ENCODE assay signal across 16 cellular contexts in the genomic region with DNA sequence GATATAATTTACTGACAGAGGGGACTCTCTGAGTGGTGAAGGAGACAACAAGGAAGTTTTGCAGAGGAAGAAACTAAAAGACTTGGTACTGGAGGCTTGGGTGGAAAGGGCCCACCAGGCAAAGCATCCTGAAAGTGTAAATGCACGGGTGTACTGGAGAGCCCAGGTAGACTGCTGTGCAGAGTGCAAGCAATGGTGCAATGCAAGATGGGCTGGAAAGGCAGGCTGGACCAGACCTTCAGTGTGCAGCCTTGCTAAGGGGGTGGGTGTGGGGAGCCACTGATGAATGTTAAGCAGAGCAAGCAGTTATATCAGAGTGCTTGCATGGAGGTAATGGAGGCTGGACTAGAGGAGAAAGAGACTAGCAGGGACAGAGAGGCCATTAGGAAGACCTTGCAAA. TPM values are rescaled to one million over a fixed set of nuclear protein-coding genes. Genes with fewer than 3 reads are reported as not detected.
DNase-seq lines count a peak whose midpoint lies in the region; ATAC-seq and TF ChIP-seq lines count a peak whose summit lies in the region.
"Had no signal": no experiment of that assay in that cellular context is flagged by ENCODE, and none has a peak within 500 bp of the region (broad histone marks: within the 10 kb centered on the region; RNA-seq: fewer than 3 reads in every experiment).

No MANE protein-coding gene starts in this region.

- DNase-seq in activated T-cell treated with anti-CD3 and anti-CD28 coated beads, Interleukin-2, amount 50 U/mL, for 72 hours: no peak
- DNase-seq in activated T-cell treated with anti-CD3 and anti-CD28 coated beads, Interleukin-2, amount 50 U/mL, for 24 hours: no peak
- no peak for DNase-seq in CD4-positive, CD25-positive, alpha-beta regulatory T cell
- DNase-seq in coronary artery (ENCODE audit: low spot score): peak; percentile 54
- DNase-seq in type B pancreatic cell (ENCODE audit: extremely low spot score, unreplicated experiment): no peak
- DNase-seq: CD8-positive, alpha-beta memory T cell; COR-L47; DMS 273 treated with DMSO at 0.1 percent for 48 hours; DMS53; DND-41; EL; H9 had no signal

- H3K27me3 Mint-ChIP-seq in activated T-cell treated with anti-CD3 and anti-CD28 coated beads, Interleukin-2, amount 50 U/mL, for 72 hours (ENCODE audit: low read depth): peaks cover 8% of the 10 kb centered on the region
- no peaks in the 10 kb centered on the region for H3K27me3 Mint-ChIP-seq in activated T-cell treated with anti-CD3 and anti-CD28 coated beads, Interleukin-2, amount 50 U/mL, for 24 hours
- peaks cover 5% of the 10 kb centered on the region for H3K27me3 Mint-ChIP-seq in CD4-positive, CD25-positive, alpha-beta regulatory T cell
- no peaks in the 10 kb centered on the region for H3K27me3 Mint-ChIP-seq in type B pancreatic cell
- no peaks in the 10 kb centered on the region for H3K27me3 Mint-ChIP-seq in activated T-helper 17 cell treated with anti-CD3 and anti-CD28 coated beads, Interleukin-2, amount 50 U/mL, for 72 hours
- H3K27me3 Mint-ChIP-seq: B cell; CD8-positive, alpha-beta memory T cell had no signal

- H3K9me3 Mint-ChIP-seq in activated T-cell treated with anti-CD3 and anti-CD28 coated beads, Interleukin-2, amount 50 U/mL, for 72 hours: no peaks in the 10 kb centered on the region
- H3K9me3 Mint-ChIP-seq in activated T-cell treated with anti-CD3 and anti-CD28 coated beads, Interleukin-2, amount 50 U/mL, for 24 hours: no peaks in the 10 kb centered on the region
- no peaks in the 10 kb centered on the region for H3K9me3 Mint-ChIP-seq in CD4-positive, CD25-positive, alpha-beta regulatory T cell
- no peaks in the 10 kb centered on the region for H3K9me3 Mint-ChIP-seq in type B pancreatic cell
- H3K9me3 Mint-ChIP-seq in activated T-helper 17 cell treated with anti-CD3 and anti-CD28 coated beads, Interleukin-2, amount 50 U/mL, for 72 hours: no peaks in the 10 kb centered on the region
- H3K9me3 Mint-ChIP-seq: CD8-positive, alpha-beta memory T cell; H9 had no signal

- H3K27ac ChIP-seq in CD4-positive, CD25-positive, alpha-beta regulatory T cell (ENCODE audit: insufficient read depth, low read length, poor library complexity, severe bottlenecking): no peak overlapping the region
- H3K27ac ChIP-seq in coronary artery: no peak overlapping the region
- H3K27ac ChIP-seq: BLaER1 treated with 17β-estradiol and CSF1 and Interleukin-3, amounts not matched to agents 10 nM and 100 nM had no signal

- H3K4me3 ChIP-seq in CD4-positive, CD25-positive, alpha-beta regulatory T cell (ENCODE audit: low read depth, low read length): no peak overlapping the region
- no peak overlapping the region for H3K4me3 ChIP-seq in coronary artery
- H3K4me3 ChIP-seq: BLaER1 treated with 17β-estradiol and CSF1 and Interleukin-3, amounts not matched to agents 10 nM and 100 nM; GM12878 had no signal

- no peaks in the 10 kb centered on the region for H3K9me3 ChIP-seq in CD4-positive, CD25-positive, alpha-beta regulatory T cell (ENCODE audit: control insufficient read depth in 2 of 2, low read length in 2 of 2)
- H3K9me3 ChIP-seq: BLaER1 treated with 17β-estradiol and CSF1 and Interleukin-3, amounts not matched to agents 10 nM and 100 nM had no signal

- peaks cover 0 to 3% of the 10 kb centered on the region in 2 donors for H3K36me3 Mint-ChIP-seq in activated T-cell treated with anti-CD3 and anti-CD28 coated beads, Interleukin-2, amount 50 U/mL, for 72 hours (ENCODE audit: insufficient read depth in 2 of 2)
- H3K36me3 Mint-ChIP-seq in activated T-cell treated with anti-CD3 and anti-CD28 coated beads, Interleukin-2, amount 50 U/mL, for 24 hours (ENCODE audit: low read depth): peaks cover 7% of the 10 kb centered on the region
- H3K36me3 Mint-ChIP-seq in CD4-positive, CD25-positive, alpha-beta regulatory T cell: peaks cover 13% of the 10 kb centered on the region
- H3K36me3 Mint-ChIP-seq in type B pancreatic cell: no peaks in the 10 kb centered on the region
- H3K36me3 Mint-ChIP-seq in activated T-helper 17 cell treated with anti-CD3 and anti-CD28 coated beads, Interleukin-2, amount 50 U/mL, for 72 hours (ENCODE audit: low read depth): no peaks in the 10 kb centered on the region

- no peak for ATAC-seq in activated T-cell treated with anti-CD3 and anti-CD28 coated beads, Interleukin-2, amount 50 U/mL, for 72 hours (replicated peaks in 1 of 2)
- ATAC-seq in CD4-positive, CD25-positive, alpha-beta regulatory T cell (ENCODE audit: low read depth in 2 of 2): no peak
- ATAC-seq in activated T-helper 17 cell treated with anti-CD3 and anti-CD28 coated beads, Interleukin-2, amount 50 U/mL, for 72 hours (replicated peaks): no peak
- ATAC-seq: GM12878 had no signal

- H3K27me3 ChIP-seq in CD4-positive, CD25-positive, alpha-beta regulatory T cell (ENCODE audit: control insufficient read depth, insufficient read depth, low read length): no peaks in the 10 kb centered on the region
- H3K27me3 ChIP-seq: BLaER1 treated with 17β-estradiol and CSF1 and Interleukin-3, amounts not matched to agents 10 nM and 100 nM had no signal

- no peak for TF ChIP-seq CTCF in coronary artery (IDR thresholded peaks at IDR 0.05)
- TF ChIP-seq CTCF in type B pancreatic cell (conservative IDR thresholded peaks at IDR 0.05): no peak

- peak overlapping the region; percentile 61 for H3K27ac Mint-ChIP-seq in activated T-cell treated with anti-CD3 and anti-CD28 coated beads, Interleukin-2, amount 50 U/mL, for 72 hours
- H3K27ac Mint-ChIP-seq in activated T-cell treated with anti-CD3 and anti-CD28 coated beads, Interleukin-2, amount 50 U/mL, for 24 hours: no peak overlapping the region
- peak overlapping the region in 2 of 3 donors; percentile 76 to 81 for H3K27ac Mint-ChIP-seq in CD4-positive, CD25-positive, alpha-beta regulatory T cell
- H3K27ac Mint-ChIP-seq in type B pancreatic cell: peak overlapping the region; percentile 55
- no peak overlapping the region for H3K27ac Mint-ChIP-seq in activated T-helper 17 cell treated with anti-CD3 and anti-CD28 coated beads, Interleukin-2, amount 50 U/mL, for 72 hours
- H3K27ac Mint-ChIP-seq: B cell, H9 had no signal

- H3K4me1 ChIP-seq in CD4-positive, CD25-positive, alpha-beta regulatory T cell (ENCODE audit: control insufficient read depth, insufficient read depth, low read length, poor library complexity, severe bottlenecking): peaks cover 6% of the 10 kb centered on the region

- peaks cover 17% of the 10 kb centered on the region for H3K4me1 Mint-ChIP-seq in activated T-cell treated with anti-CD3 and anti-CD28 coated beads, Interleukin-2, amount 50 U/mL, for 72 hours (ENCODE audit: low read depth)
- H3K4me1 Mint-ChIP-seq in activated T-cell treated with anti-CD3 and anti-CD28 coated beads, Interleukin-2, amount 50 U/mL, for 24 hours (ENCODE audit: low read depth): peaks cover 9% of the 10 kb centered on the region
- H3K4me1 Mint-ChIP-seq in CD4-positive, CD25-positive, alpha-beta regulatory T cell: peaks cover 0 to 17% (median 9%) of the 10 kb centered on the region in 4 donors
- H3K4me1 Mint-ChIP-seq in type B pancreatic cell (ENCODE audit: unreplicated experiment): peaks cover 5% of the 10 kb centered on the region
- peaks cover 8% of the 10 kb centered on the region for H3K4me1 Mint-ChIP-seq in activated T-helper 17 cell treated with anti-CD3 and anti-CD28 coated beads, Interleukin-2, amount 50 U/mL, for 72 hours

- H3K4me3 Mint-ChIP-seq in activated T-cell treated with anti-CD3 and anti-CD28 coated beads, Interleukin-2, amount 50 U/mL, for 72 hours: no peak overlapping the region
- H3K4me3 Mint-ChIP-seq in activated T-cell treated with anti-CD3 and anti-CD28 coated beads, Interleukin-2, amount 50 U/mL, for 24 hours: no peak overlapping the region
- peak overlapping the region in 1 of 4 donors; percentile 59 for H3K4me3 Mint-ChIP-seq in CD4-positive, CD25-positive, alpha-beta regulatory T cell
- H3K4me3 Mint-ChIP-seq in type B pancreatic cell: peak overlapping the region; percentile 32
- H3K4me3 Mint-ChIP-seq in activated T-helper 17 cell treated with anti-CD3 and anti-CD28 coated beads, Interleukin-2, amount 50 U/mL, for 72 hours: no peak overlapping the region
- H3K4me3 Mint-ChIP-seq: B cell, H9 had no signal

- H3K36me3 ChIP-seq in CD4-positive, CD25-positive, alpha-beta regulatory T cell (ENCODE audit: control insufficient read depth, insufficient read depth, low read length): no peaks in the 10 kb centered on the region

RNA-seq across cellular contexts. Expression of a gene that starts 10.7 kb away (rescaled TPM):
- 10 to 100 TPM; 13.4 to 20.9 TPM for total RNA-seq in activated T-cell treated with anti-CD3 and anti-CD28 coated beads, Interleukin-2, amount 50 U/mL, for 72 hours
- total RNA-seq in CD4-positive, CD25-positive, alpha-beta regulatory T cell: 7.6 TPM
- polyA plus RNA-seq in CD4-positive, CD25-positive, alpha-beta regulatory T cell: 10 to 100 TPM; 35.1 to 49.8 (median 44.8) TPM
- total RNA-seq in type B pancreatic cell (ENCODE audit: low replicate concordance): 8.7 and 13.1 TPM in 2 replicates
- 10 to 100 TPM; 10.5 to 11.8 TPM for total RNA-seq in activated T-helper 17 cell treated with anti-CD3 and anti-CD28 coated beads, Interleukin-2, amount 50 U/mL, for 72 hours

Comparison
In these comparisons a context has a peak if more than half of its experiments do, and no peak if none do; other contexts are left out.
1. H3K27ac Mint-ChIP-seq: peak in activated T-cell treated with anti-CD3 and anti-CD28 coated beads, Interleukin-2, amount 50 U/mL, for 72 hours (single experiment), CD4-positive, CD25-positive, alpha-beta regulatory T cell (2 of 3) and type B pancreatic cell (single experiment); none in activated T-cell treated with anti-CD3 and anti-CD28 coated beads, Interleukin-2, amount 50 U/mL, for 24 hours (single experiment) and activated T-helper 17 cell treated with anti-CD3 and anti-CD28 coated beads, Interleukin-2, amount 50 U/mL, for 72 hours (single experiment).